8 cellular contexts compared by ENCODE assay signal in the genomic region with DNA sequence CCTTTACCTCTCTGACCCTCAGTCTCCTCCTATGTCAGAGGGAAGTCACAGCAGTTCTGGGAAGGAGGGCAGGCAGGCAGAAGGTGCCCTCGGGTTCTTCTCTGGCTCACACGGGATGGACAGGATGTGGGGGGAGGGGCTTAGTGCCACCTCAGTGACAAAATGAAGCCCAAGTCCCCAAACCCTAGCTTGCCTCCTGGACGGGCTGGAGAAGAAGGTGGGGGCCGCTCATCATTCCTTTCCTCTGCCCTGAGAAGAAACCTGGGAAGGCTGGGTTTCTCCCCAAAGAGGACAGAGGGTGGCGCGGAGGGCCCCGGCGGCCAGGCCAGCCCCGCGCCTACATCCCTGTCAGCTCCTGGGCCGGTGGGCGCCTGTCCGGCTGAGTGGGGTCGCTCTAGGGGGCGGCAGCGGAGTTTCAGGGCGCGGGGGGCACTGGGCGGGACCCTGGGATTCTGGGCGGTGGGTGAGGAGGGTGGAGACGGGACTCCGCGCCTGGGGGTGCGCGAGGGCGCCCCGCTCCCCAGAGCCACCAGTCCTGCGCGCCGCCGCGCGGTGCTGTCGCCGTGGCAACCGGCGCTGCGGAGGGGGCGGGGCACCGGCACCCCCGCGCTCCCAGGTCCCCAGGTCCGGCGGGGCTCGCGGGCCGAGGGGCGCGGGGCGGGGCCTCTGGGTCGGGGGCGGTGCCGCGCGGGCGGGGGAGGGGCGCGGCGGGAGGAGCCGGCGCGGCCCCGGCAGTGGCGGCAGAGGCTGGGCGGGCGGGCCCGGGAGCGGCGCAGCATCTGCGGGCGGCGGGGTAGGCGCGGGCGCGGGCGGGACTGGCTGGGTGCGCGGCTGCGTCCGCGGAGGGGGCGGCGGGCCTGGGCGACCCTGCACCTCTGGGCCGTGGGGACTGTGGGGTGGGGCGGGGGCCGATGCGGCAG. TPM values are rescaled to one million over a fixed set of nuclear protein-coding genes. Genes with fewer than 3 reads are reported as not detected.
DNase-seq lines count a peak whose midpoint lies in the region; ATAC-seq and TF ChIP-seq lines count a peak whose summit lies in the region.

A gene (plus strand): TSS at position 723 of the 920 bp plus-strand sequence. CDS start 2,252 bp downstream, outside the sequence.

- no peaks in the 10 kb centered on the region for H3K36me3 Mint-ChIP-seq in brain

- H3K9me3 Mint-ChIP-seq in brain, result no peaks in the 10 kb centered on the region

- ATAC-seq in GM18861 (IDR thresholded peaks at IDR 0.05; ENCODE audit: unreplicated experiment), result no peak
- ATAC-seq in GM19023 (IDR thresholded peaks at IDR 0.05; ENCODE audit: unreplicated experiment), result no peak

- H3K27ac ChIP-seq in iPS-20b (ENCODE audit: low read length) (no peak within 1 kb of the TSS), smooth muscle cell (ENCODE audit: low read depth) (no peak within 1 kb of the TSS)

- H3K27ac Mint-ChIP-seq in brain, result peak within 1 kb of the TSS in 2 of 5 experiments; percentile 63 to 76

- H3K79me2 ChIP-seq in smooth muscle cell (ENCODE audit: low read depth), result no peaks in the 10 kb centered on the region

- H3K9ac ChIP-seq in iPS-20b (ENCODE audit: low read depth, low read length) (no peak within 1 kb of the TSS), smooth muscle cell (ENCODE audit: low read depth) (no peak within 1 kb of the TSS)

- peak within 1 kb of the TSS; percentile 42; the same call in 1 of the 2 replicates for H3K4me3 ChIP-seq in iPS-20b (ENCODE audit: low read length)
- H3K4me3 ChIP-seq in smooth muscle cell, result peak within 1 kb of the TSS; percentile 40

- H3K9me3 ChIP-seq in iPS-20b (ENCODE audit: insufficient read depth, low read depth, low read length) (0 out of 2 replicates have a peak, but pooled peaks cover 3% of the 10 kb centered on the region), smooth muscle cell (replicated peaks; ENCODE audit: low read depth) (no peaks in the 10 kb centered on the region)

- H4K20me1 ChIP-seq in smooth muscle cell (ENCODE audit: low read depth), result no peaks in the 10 kb centered on the region

- H3K4me1 ChIP-seq in iPS-20b (ENCODE audit: insufficient read depth, low read length) (no peaks in the 10 kb centered on the region), smooth muscle cell (ENCODE audit: low read depth) (no peaks in the 10 kb centered on the region)

- H3K4me1 Mint-ChIP-seq in brain, result peaks cover 7% of the 10 kb centered on the region

- DNase-seq in EH (ENCODE audit: low read depth), result peak; percentile 39
- DNase-seq in NCI-H69 (lab: John Stamatoyannopoulos, UW), result peak; percentile 78
- no peak for DNase-seq in smooth muscle cell (lab: John Stamatoyannopoulos, UW; ENCODE audit: unreplicated experiment)
- no peak for DNase-seq in RKO (ENCODE audit: low spot score)

- no peaks in the 10 kb centered on the region for H3F3A ChIP-seq in smooth muscle cell (ENCODE audit: low read depth)

- H2AFZ ChIP-seq in smooth muscle cell (ENCODE audit: low read depth), result peak within 1 kb of the TSS; percentile 81

- H3K36me3 ChIP-seq in iPS-20b (ENCODE audit: insufficient read depth, low read depth, low read length) (no peaks in the 10 kb centered on the region), smooth muscle cell (ENCODE audit: low read depth) (no peaks in the 10 kb centered on the region)

- H3K4me3 Mint-ChIP-seq in brain, result peak within 1 kb of the TSS; percentile 82 to 87 (median 82)

- peak within 1 kb of the TSS; percentile 81 for H3K4me2 ChIP-seq in smooth muscle cell

- 42% methylated on average over 24 of the region's 89 CpGs for WGBS in smooth muscle cell (ENCODE audit: low lambda C conversion rate)

- H3K27me3 ChIP-seq in iPS-20b (ENCODE audit: insufficient read depth, low read length), result peaks cover 51% of the 10 kb centered on the region
- no peaks in the 10 kb centered on the region for H3K27me3 ChIP-seq in smooth muscle cell (ENCODE audit: low read depth)

- no peak for TF ChIP-seq CTCF in brain (conservative IDR thresholded peaks at IDR 0.05)
- no peak for TF ChIP-seq CTCF in smooth muscle cell (IDR thresholded peaks at IDR 0.05; ENCODE audit: borderline replicate concordance, insufficient read depth, poor library complexity, severe bottlenecking)

- peaks cover 9% of the 10 kb centered on the region for H3K27me3 Mint-ChIP-seq in brain

RNA-seq across cellular contexts. Expression of the gene that starts here (rescaled TPM):
- 5.4 TPM for polyA plus RNA-seq in brain (ENCODE audit: insufficient read depth, low read depth, low replicate concordance)
- 2.6 and 7.0 TPM in 2 replicates for total RNA-seq in smooth muscle cell
- 7.2 and 12.1 TPM in 2 replicates for polyA plus RNA-seq in smooth muscle cell

Comparison
In these comparisons a context has a peak if more than half of its experiments do, and no peak if none do; other contexts are left out.
1. DNase-seq: peak in EH (single experiment) and NCI-H69 (single experiment); none in smooth muscle cell (single experiment) and RKO (single experiment).